1 cellular context compared by ENCODE assay signal in genomic region chr3:139120336-139120971, GRCh38.
TF ChIP-seq lines count a peak whose summit lies in the region.

No MANE protein-coding gene starts in this region.

TF ChIP-seq in K562, 482 proteins besides CTCF, POLR2A, EP300 and RAD21 (continued from another document):
- TF ChIP-seq ZNF384 (IDR thresholded peaks at IDR 0.05; ENCODE audit: low read depth, low read length): no peak
- TF ChIP-seq ERF (CRISPR knock-in tag; IDR thresholded peaks at IDR 0.05): peak; percentile 63; the same call in 1 of the 2 replicates
- TF ChIP-seq PPARD (CRISPR knock-in tag; IDR thresholded peaks at IDR 0.05): no peak
- peak; percentile 55; the same call in 1 of the 2 replicates for TF ChIP-seq ZBTB7A (IDR thresholded peaks at IDR 0.05; ENCODE audit: borderline replicate concordance, control insufficient read depth, low read depth, low read length)
- TF ChIP-seq BHLHE40 (IDR thresholded peaks at IDR 0.05; ENCODE audit: low read length): peak; percentile 11; the same call in 1 of the 2 replicates
- TF ChIP-seq SMARCC2 (IDR thresholded peaks at IDR 0.05; ENCODE audit: low read depth): no peak
- TF ChIP-seq, protein P1, sequence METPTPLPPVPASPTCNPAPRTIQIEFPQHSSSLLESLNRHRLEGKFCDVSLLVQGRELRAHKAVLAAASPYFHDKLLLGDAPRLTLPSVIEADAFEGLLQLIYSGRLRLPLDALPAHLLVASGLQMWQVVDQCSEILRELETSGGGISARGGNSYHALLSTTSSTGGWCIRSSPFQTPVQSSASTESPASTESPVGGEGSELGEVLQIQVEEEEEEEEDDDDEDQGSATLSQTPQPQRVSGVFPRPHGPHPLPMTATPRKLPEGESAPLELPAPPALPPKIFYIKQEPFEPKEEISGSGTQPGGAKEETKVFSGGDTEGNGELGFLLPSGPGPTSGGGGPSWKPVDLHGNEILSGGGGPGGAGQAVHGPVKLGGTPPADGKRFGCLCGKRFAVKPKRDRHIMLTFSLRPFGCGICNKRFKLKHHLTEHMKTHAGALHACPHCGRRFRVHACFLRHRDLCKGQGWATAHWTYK (CRISPR knock-in tag; IDR thresholded peaks at IDR 0.05): peak; percentile 75
- TF ChIP-seq STAG1 (CRISPR knock-in tag; IDR thresholded peaks at IDR 0.05; ENCODE audit: borderline replicate concordance): no peak
- TF ChIP-seq BMI1 (IDR thresholded peaks at IDR 0.05; ENCODE audit: low read length): 0 out of 2 replicates have a peak, but pooled peaks have one; percentile 33
- peak; percentile 7; the same call in 1 of the 2 replicates for TF ChIP-seq CBFA2T2 (conservative IDR thresholded peaks at IDR 0.05)
- TF ChIP-seq MED1 (CRISPR knock-in tag; IDR thresholded peaks at IDR 0.05; ENCODE audit: borderline replicate concordance): no peak
- no peak for TF ChIP-seq DACH1 (IDR thresholded peaks at IDR 0.05; ENCODE audit: partially characterized antibody)
- 0 out of 2 replicates have a peak, but pooled peaks have one; percentile 10 for TF ChIP-seq CXXC5 (CRISPR knock-in tag; IDR thresholded peaks at IDR 0.05)
- peak; percentile 57; the same call in 1 of the 2 replicates for TF ChIP-seq GABPA (tag; conservative IDR thresholded peaks at IDR 0.05; ENCODE audit: low read depth)
- TF ChIP-seq POLR2AphosphoS5 (IDR thresholded peaks at IDR 0.05; ENCODE audit: control insufficient read depth, insufficient read depth, low read depth, low read length): no peak
- TF ChIP-seq, protein P2, sequence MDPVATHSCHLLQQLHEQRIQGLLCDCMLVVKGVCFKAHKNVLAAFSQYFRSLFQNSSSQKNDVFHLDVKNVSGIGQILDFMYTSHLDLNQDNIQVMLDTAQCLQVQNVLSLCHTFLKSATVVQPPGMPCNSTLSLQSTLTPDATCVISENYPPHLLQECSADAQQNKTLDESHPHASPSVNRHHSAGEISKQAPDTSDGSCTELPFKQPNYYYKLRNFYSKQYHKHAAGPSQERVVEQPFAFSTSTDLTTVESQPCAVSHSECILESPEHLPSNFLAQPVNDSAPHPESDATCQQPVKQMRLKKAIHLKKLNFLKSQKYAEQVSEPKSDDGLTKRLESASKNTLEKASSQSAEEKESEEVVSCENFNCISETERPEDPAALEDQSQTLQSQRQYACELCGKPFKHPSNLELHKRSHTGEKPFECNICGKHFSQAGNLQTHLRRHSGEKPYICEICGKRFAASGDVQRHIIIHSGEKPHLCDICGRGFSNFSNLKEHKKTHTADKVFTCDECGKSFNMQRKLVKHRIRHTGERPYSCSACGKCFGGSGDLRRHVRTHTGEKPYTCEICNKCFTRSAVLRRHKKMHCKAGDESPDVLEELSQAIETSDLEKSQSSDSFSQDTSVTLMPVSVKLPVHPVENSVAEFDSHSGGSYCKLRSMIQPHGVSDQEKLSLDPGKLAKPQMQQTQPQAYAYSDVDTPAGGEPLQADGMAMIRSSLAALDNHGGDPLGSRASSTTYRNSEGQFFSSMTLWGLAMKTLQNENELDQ (CRISPR knock-in tag; IDR thresholded peaks at IDR 0.05; ENCODE audit: borderline replicate concordance): no peak
- TF ChIP-seq ZNF174 (CRISPR knock-in tag; IDR thresholded peaks at IDR 0.05): no peak
- peak; percentile 78; the same call in 1 of the 2 replicates for TF ChIP-seq ZNF583 (CRISPR knock-in tag; IDR thresholded peaks at IDR 0.05)
- TF ChIP-seq ATF7 (IDR thresholded peaks at IDR 0.05): no peak
- TF ChIP-seq ZNF133 (CRISPR knock-in tag; IDR thresholded peaks at IDR 0.05): no peak
- TF ChIP-seq PHF8 (IDR thresholded peaks at IDR 0.05; ENCODE audit: borderline replicate concordance, low read length): no peak
- TF ChIP-seq HNRNPLL (IDR thresholded peaks at IDR 0.05; ENCODE audit: low read depth, low read length, poor library complexity, severe bottlenecking): no peak
- TF ChIP-seq, protein P3, sequence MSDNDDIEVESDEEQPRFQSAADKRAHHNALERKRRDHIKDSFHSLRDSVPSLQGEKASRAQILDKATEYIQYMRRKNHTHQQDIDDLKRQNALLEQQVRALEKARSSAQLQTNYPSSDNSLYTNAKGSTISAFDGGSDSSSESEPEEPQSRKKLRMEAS (CRISPR knock-in tag; IDR thresholded peaks at IDR 0.05): 0 out of 2 replicates have a peak, but pooled peaks have one; percentile 12
- TF ChIP-seq REST (CRISPR knock-in tag; IDR thresholded peaks at IDR 0.05; ENCODE audit: low read depth): 0 out of 2 replicates have a peak, but pooled peaks have one; percentile 33
- TF ChIP-seq, protein P4, sequence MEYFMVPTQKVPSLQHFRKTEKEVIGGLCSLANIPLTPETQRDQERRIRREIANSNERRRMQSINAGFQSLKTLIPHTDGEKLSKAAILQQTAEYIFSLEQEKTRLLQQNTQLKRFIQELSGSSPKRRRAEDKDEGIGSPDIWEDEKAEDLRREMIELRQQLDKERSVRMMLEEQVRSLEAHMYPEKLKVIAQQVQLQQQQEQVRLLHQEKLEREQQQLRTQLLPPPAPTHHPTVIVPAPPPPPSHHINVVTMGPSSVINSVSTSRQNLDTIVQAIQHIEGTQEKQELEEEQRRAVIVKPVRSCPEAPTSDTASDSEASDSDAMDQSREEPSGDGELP (CRISPR knock-in tag; IDR thresholded peaks at IDR 0.05; ENCODE audit: borderline replicate concordance): peak; percentile 83
- no peak for TF ChIP-seq ZNF764 (CRISPR knock-in tag; IDR thresholded peaks at IDR 0.05; ENCODE audit: low read depth)
- no peak for TF ChIP-seq MYNN (IDR thresholded peaks at IDR 0.05)
- TF ChIP-seq MYNN (CRISPR knock-in tag; IDR thresholded peaks at IDR 0.05): no peak
- no peak for TF ChIP-seq FOXA3 (CRISPR knock-in tag; conservative IDR thresholded peaks at IDR 0.05 in 1 of 2, IDR thresholded peaks at IDR 0.05 in 1 of 2)
